9 cellular contexts compared by ENCODE assay signal in genomic region chr19:16496613-16496983, GRCh38. TPM values are rescaled to one million over a fixed set of nuclear protein-coding genes. Genes with fewer than 3 reads are reported as not detected.
DNase-seq lines count a peak whose midpoint lies in the region; ATAC-seq and FAIRE-seq lines count a peak whose summit lies in the region.
"Had no signal": no experiment of that assay in that cellular context is flagged by ENCODE, and none has a peak within 500 bp of the region (broad histone marks: within the 10 kb centered on the region; RNA-seq: fewer than 3 reads in every experiment).

No MANE protein-coding gene starts in this region.

- peaks cover 28% of the 10 kb centered on the region for H3K4me1 Mint-ChIP-seq in activated naive CD4-positive, alpha-beta T cell treated with anti-CD3 and anti-CD28 coated beads, Interleukin-2, amount 10 ng/mL, durations not matched to agents 7 days and 5 days
- H3K4me1 Mint-ChIP-seq in activated naive CD8-positive, alpha-beta T cell treated with anti-CD3 and anti-CD28 coated beads, Interleukin-2, amount 10 ng/mL, durations not matched to agents 7 days and 5 days: peaks cover 13% of the 10 kb centered on the region
- peaks cover 8 to 29% of the 10 kb centered on the region in 2 donors for H3K4me1 Mint-ChIP-seq in immature natural killer cell
- H3K4me1 Mint-ChIP-seq in stimulated activated effector memory CD8-positive, alpha-beta T cell treated with anti-CD3 and anti-CD28 coated beads, Interleukin-12 subunit alpha, Interleukin-12 subunit beta, amount 100 ng/mL, for 72 hours: peaks cover 9% of the 10 kb centered on the region

- no peaks in the 10 kb centered on the region for H3K9me3 Mint-ChIP-seq in activated naive CD4-positive, alpha-beta T cell treated with anti-CD3 and anti-CD28 coated beads, Interleukin-2, amount 10 ng/mL, durations not matched to agents 7 days and 5 days
- H3K9me3 Mint-ChIP-seq in activated naive CD8-positive, alpha-beta T cell treated with anti-CD3 and anti-CD28 coated beads, Interleukin-2, amount 10 ng/mL, durations not matched to agents 7 days and 5 days: no peaks in the 10 kb centered on the region
- H3K9me3 Mint-ChIP-seq in immature natural killer cell: no peaks in the 10 kb centered on the region
- no peaks in the 10 kb centered on the region for H3K9me3 Mint-ChIP-seq in stimulated activated effector memory CD8-positive, alpha-beta T cell treated with anti-CD3 and anti-CD28 coated beads, Interleukin-12 subunit alpha, Interleukin-12 subunit beta, amount 100 ng/mL, for 72 hours

- no peak overlapping the region for H3K27ac Mint-ChIP-seq in activated naive CD4-positive, alpha-beta T cell treated with anti-CD3 and anti-CD28 coated beads, Interleukin-2, amount 10 ng/mL, durations not matched to agents 7 days and 5 days
- peak overlapping the region; percentile 74 for H3K27ac Mint-ChIP-seq in activated naive CD8-positive, alpha-beta T cell treated with anti-CD3 and anti-CD28 coated beads, Interleukin-2, amount 10 ng/mL, durations not matched to agents 7 days and 5 days
- H3K27ac Mint-ChIP-seq in immature natural killer cell: peak overlapping the region; percentile 79 to 97 (median 94)
- H3K27ac Mint-ChIP-seq in stimulated activated effector memory CD8-positive, alpha-beta T cell treated with anti-CD3 and anti-CD28 coated beads, Interleukin-12 subunit alpha, Interleukin-12 subunit beta, amount 100 ng/mL, for 72 hours: peak overlapping the region; percentile 96

- POLR2A ChIA-PET in activated naive CD8-positive, alpha-beta T cell treated with anti-CD3 and anti-CD28 coated beads, Interleukin-2, amount 10 ng/mL, durations not matched to agents 7 days and 5 days (lab: Charles Lee): interaction anchor here (0.8 to 2.2 kb wide), 6 partner anchors 24 to 346 kb away, joined by 3 to 13 read pairs (median 4); partner anchors contain the start of genes CHERP, MED26, SMIM7 and TMEM38A

- no peak for FAIRE-seq in GM19239 (lab: Jason Lieb, UNC)
- FAIRE-seq: islet of Langerhans had no signal

- H3K36me3 Mint-ChIP-seq in activated naive CD4-positive, alpha-beta T cell treated with anti-CD3 and anti-CD28 coated beads, Interleukin-2, amount 10 ng/mL, durations not matched to agents 7 days and 5 days: peaks cover 4% of the 10 kb centered on the region
- peaks cover 5% of the 10 kb centered on the region for H3K36me3 Mint-ChIP-seq in activated naive CD8-positive, alpha-beta T cell treated with anti-CD3 and anti-CD28 coated beads, Interleukin-2, amount 10 ng/mL, durations not matched to agents 7 days and 5 days
- peaks cover 0 to 4% (median 3%) of the 10 kb centered on the region in 3 donors for H3K36me3 Mint-ChIP-seq in immature natural killer cell
- H3K36me3 Mint-ChIP-seq in stimulated activated effector memory CD8-positive, alpha-beta T cell treated with anti-CD3 and anti-CD28 coated beads, Interleukin-12 subunit alpha, Interleukin-12 subunit beta, amount 100 ng/mL, for 72 hours: peaks cover 9% of the 10 kb centered on the region

- peak overlapping the region; percentile 83 for H3K4me3 Mint-ChIP-seq in activated naive CD4-positive, alpha-beta T cell treated with anti-CD3 and anti-CD28 coated beads, Interleukin-2, amount 10 ng/mL, durations not matched to agents 7 days and 5 days
- H3K4me3 Mint-ChIP-seq in activated naive CD8-positive, alpha-beta T cell treated with anti-CD3 and anti-CD28 coated beads, Interleukin-2, amount 10 ng/mL, durations not matched to agents 7 days and 5 days: peak overlapping the region; percentile 88
- peak overlapping the region; percentile 88 to 96 (median 93) for H3K4me3 Mint-ChIP-seq in immature natural killer cell
- H3K4me3 Mint-ChIP-seq in stimulated activated effector memory CD8-positive, alpha-beta T cell treated with anti-CD3 and anti-CD28 coated beads, Interleukin-12 subunit alpha, Interleukin-12 subunit beta, amount 100 ng/mL, for 72 hours: peak overlapping the region; percentile 96

- no peak for ATAC-seq in activated naive CD8-positive, alpha-beta T cell treated with anti-CD3 and anti-CD28 coated beads, Interleukin-2, amount 10 ng/mL, durations not matched to agents 7 days and 5 days (ENCODE audit: low read depth)
- ATAC-seq in stimulated activated effector memory CD8-positive, alpha-beta T cell treated with anti-CD3 and anti-CD28 coated beads, Interleukin-12 subunit alpha, Interleukin-12 subunit beta, amount 100 ng/mL, for 72 hours: no peak
- ATAC-seq in GM18519 (IDR thresholded peaks at IDR 0.05; ENCODE audit: low FRiP score, unreplicated experiment): no peak

- no peak for DNase-seq in activated naive CD4-positive, alpha-beta T cell treated with anti-CD3 and anti-CD28 coated beads, Interleukin-2, amount 10 ng/mL, durations not matched to agents 7 days and 5 days
- DNase-seq in activated naive CD4-positive, alpha-beta T cell treated with anti-CD3 and anti-CD28 coated beads, Interleukin-2, amount 50 U/mL, for 16 hours: no peak
- no peak for DNase-seq in activated naive CD8-positive, alpha-beta T cell treated with anti-CD3 and anti-CD28 coated beads, Interleukin-2, amount 10 ng/mL, durations not matched to agents 7 days and 5 days
- DNase-seq in immature natural killer cell (no peak), kidney glomerular epithelial cell (lab: John Stamatoyannopoulos, UW) (no peak), GM19239 (ENCODE audit: insufficient read length, low spot score) (no peak)
- no peak for DNase-seq in stimulated activated effector memory CD8-positive, alpha-beta T cell treated with anti-CD3 and anti-CD28 coated beads, Interleukin-12 subunit alpha, Interleukin-12 subunit beta, amount 100 ng/mL, for 72 hours (ENCODE audit: low spot score in 2 of 2)

- CTCF ChIA-PET in activated naive CD4-positive, alpha-beta T cell treated with anti-CD3 and anti-CD28 coated beads, Interleukin-2, amount 10 ng/mL, durations not matched to agents 7 days and 5 days (lab: Charles Lee): no interaction called here

- H3K27me3 Mint-ChIP-seq in activated naive CD4-positive, alpha-beta T cell treated with anti-CD3 and anti-CD28 coated beads, Interleukin-2, amount 10 ng/mL, durations not matched to agents 7 days and 5 days: no peaks in the 10 kb centered on the region
- no peaks in the 10 kb centered on the region for H3K27me3 Mint-ChIP-seq in activated naive CD8-positive, alpha-beta T cell treated with anti-CD3 and anti-CD28 coated beads, Interleukin-2, amount 10 ng/mL, durations not matched to agents 7 days and 5 days
- peaks cover 0 to 2% (median 0%) of the 10 kb centered on the region in 3 donors for H3K27me3 Mint-ChIP-seq in immature natural killer cell (ENCODE audit: low read depth in 3 of 3)

RNA-seq across cellular contexts. Expression of gene C19orf44, which starts 0.4 kb away (rescaled TPM):
- total RNA-seq in activated naive CD8-positive, alpha-beta T cell treated with anti-CD3 and anti-CD28 coated beads, Interleukin-2, amount 10 ng/mL, durations not matched to agents 7 days and 5 days: 1 to 10 TPM; 3.0 to 3.3 TPM
- polyA plus RNA-seq in immature natural killer cell: 1 to 10 TPM in 1 of 3 donors, under 1 TPM in 1, not detected in 1; 0.80 to 1.2 TPM

RNA-seq across cellular contexts. Expression of gene CALR3, which starts 0.6 kb away (rescaled TPM):
- total RNA-seq in activated naive CD8-positive, alpha-beta T cell treated with anti-CD3 and anti-CD28 coated beads, Interleukin-2, amount 10 ng/mL, durations not matched to agents 7 days and 5 days: not detected
- polyA plus RNA-seq in immature natural killer cell: under 1 TPM in 1 of 3 donors, not detected in 2; 0.25 TPM

RNA-seq across cellular contexts. Expression of gene EPS15L1, which starts 24.8 kb away (rescaled TPM):
- 10 to 100 TPM; 40.0 to 41.7 TPM for total RNA-seq in activated naive CD8-positive, alpha-beta T cell treated with anti-CD3 and anti-CD28 coated beads, Interleukin-2, amount 10 ng/mL, durations not matched to agents 7 days and 5 days
- polyA plus RNA-seq in immature natural killer cell: 10 to 100 TPM; 14.5 to 28.8 (median 16.4) TPM

RNA-seq across cellular contexts. Expression of gene CHERP, which starts 45.6 kb away (rescaled TPM):
- 10 to 100 TPM; 65.5 to 67.0 TPM for total RNA-seq in activated naive CD8-positive, alpha-beta T cell treated with anti-CD3 and anti-CD28 coated beads, Interleukin-2, amount 10 ng/mL, durations not matched to agents 7 days and 5 days
- 10 to 100 TPM in 1 of 3 donors, 1 to 10 TPM in 2; 1.6 to 19.9 (median 3.4) TPM for polyA plus RNA-seq in immature natural killer cell
